ENCODE assay signal across 12 cellular contexts in the genomic region with DNA sequence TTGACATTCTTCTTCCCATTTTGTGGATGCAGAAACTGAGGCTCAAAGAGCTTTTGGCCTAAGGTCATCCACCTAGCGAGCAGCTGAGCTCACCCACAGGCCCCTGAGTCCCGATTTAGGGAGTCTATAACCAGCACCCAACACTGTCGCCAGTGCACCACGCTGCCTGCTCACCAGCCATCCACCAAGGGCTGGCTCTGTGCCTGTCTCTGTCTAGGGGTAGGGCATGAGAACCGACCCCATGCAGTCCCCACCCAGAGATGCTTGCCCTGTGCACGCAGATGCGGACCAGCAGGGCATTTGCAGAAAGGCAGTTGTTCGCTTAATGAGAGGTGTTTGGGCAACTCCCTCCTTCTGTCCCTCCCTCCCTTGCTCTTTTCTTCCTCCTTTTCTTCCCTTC.
DNase-seq lines count a peak whose midpoint lies in the region; ATAC-seq and TF ChIP-seq lines count a peak whose summit lies in the region.
"Had no signal": no experiment of that assay in that cellular context is flagged by ENCODE, and none has a peak within 500 bp of the region (broad histone marks: within the 10 kb centered on the region; RNA-seq: fewer than 3 reads in every experiment).

No MANE protein-coding gene starts in this region.

- no peak overlapping the region for H3T11ph ChIP-seq in H9 (ENCODE audit: low read length)

- peaks cover 46% of the 10 kb centered on the region; the same call in 1 of the 2 replicates for H3K79me2 ChIP-seq in Loucy (ENCODE audit: insufficient read depth, low read length)
- H3K79me2 ChIP-seq in H9 (ENCODE audit: insufficient read depth, low read length) = no peaks in the 10 kb centered on the region

- CTCF ChIA-PET in activated CD4-positive, alpha-beta T cell treated with anti-CD3 and anti-CD28 coated beads for 36 hours (lab: Charles Lee) = interaction anchor here (0.7 to 3.9 kb wide), 2 partner anchors 95 to 139 kb away, joined by 3 to 35 read pairs; partner anchors contain the start of genes GRK5 and SFXN4

- H3K4ac ChIP-seq in H9 (ENCODE audit: low read depth, low read length) = no peak overlapping the region

- no CpG with 5 or more reads among the region's 8 CpGs for WGBS in H9 (ENCODE audit: extremely low coverage, insufficient read length, low lambda C conversion rate)

- POLR2A ChIA-PET in activated CD4-positive, alpha-beta T cell treated with anti-CD3 and anti-CD28 coated beads for 36 hours (lab: Charles Lee) = interaction anchor here (0.7 kb wide), 1 partner anchor 98 kb away, joined by 7 read pairs; no protein-coding TSS in a partner anchor

- no peak overlapping the region for H3K18ac ChIP-seq in H9 (ENCODE audit: insufficient read length, low read depth, low read length)

- no peak overlapping the region for H4K5ac ChIP-seq in H9 (ENCODE audit: insufficient read length, low read depth, low read length)

- H3K4me2 ChIP-seq in Loucy (ENCODE audit: low read depth, low read length, poor library complexity, severe bottlenecking) = peak overlapping the region; percentile 88
- H3K4me2 ChIP-seq in H9 (ENCODE audit: insufficient read depth, insufficient read length, low read length) = no peak overlapping the region

- no peak for TF ChIP-seq CTCF in Loucy (conservative IDR thresholded peaks at IDR 0.05; ENCODE audit: low read length)
- no peak for TF ChIP-seq CTCF in ascending aorta (IDR thresholded peaks at IDR 0.05)
- TF ChIP-seq CTCF in H9 (conservative IDR thresholded peaks at IDR 0.05) = no peak

- intact Hi-C loops in activated CD4-positive, alpha-beta T cell treated with anti-CD3 and anti-CD28 coated beads for 36 hours (cut with DNase I, micrococcal nuclease) = loop anchor here (10.0 kb wide), 2 partner anchors 550 to 1650 kb away; partner anchors contain the start of gene CACUL1 (in 1 of the 2)
- intact Hi-C loops in ascending aorta (cut with DNase I) = loop anchor here (5.0 kb wide), 1 partner anchor 143 kb away; no protein-coding TSS in a partner anchor

- no peak for ATAC-seq in activated CD4-positive, alpha-beta T cell treated with anti-CD3 and anti-CD28 coated beads for 36 hours
- no peak for ATAC-seq in stimulated activated effector memory CD8-positive, alpha-beta T cell treated with anti-CD3 and anti-CD28 coated beads, Interleukin-12 subunit alpha, Interleukin-12 subunit beta, amount 100 ng/mL, for 72 hours

- H2BK5ac ChIP-seq in H9 (ENCODE audit: insufficient read length, low read length) = no peak overlapping the region

- H3K4me3 ChIP-seq in Loucy (ENCODE audit: low read length, poor library complexity, severe bottlenecking) (no peak overlapping the region), ascending aorta (no peak overlapping the region)
- H3K4me3 ChIP-seq: colonic mucosa, esophagus squamous epithelium had no signal

- no peak overlapping the region for H3K23ac ChIP-seq in H9 (ENCODE audit: insufficient read length, low read depth, low read length)

- no peaks in the 10 kb centered on the region for H3K9me2 ChIP-seq in Loucy (replicated peaks; ENCODE audit: low read depth, low read length)

- H3K14ac ChIP-seq in H9 (ENCODE audit: insufficient read depth, low read length) = no peak overlapping the region

- no peak for DNase-seq in activated CD4-positive, alpha-beta T cell treated with anti-CD3 and anti-CD28 coated beads for 36 hours
- DNase-seq in activated CD4-positive, alpha-beta T cell treated with anti-CD3 and anti-CD28 coated beads, Interleukin-2, amount 50 U/mL, for 1 hour = no peak
- DNase-seq in ascending aorta (ENCODE audit: low spot score in 2 of 2) (no peak), H9 (no peak), activated gamma-delta T cell treated with Interleukin-2 at 50 U/mL for 16 hours (no peak), epidermal melanocyte (ENCODE audit: insufficient read length, low spot score) (no peak)
- no peak for DNase-seq in stimulated activated effector memory CD8-positive, alpha-beta T cell treated with anti-CD3 and anti-CD28 coated beads, Interleukin-12 subunit alpha, Interleukin-12 subunit beta, amount 100 ng/mL, for 72 hours (ENCODE audit: low spot score in 2 of 2)
- DNase-seq: colonic mucosa, esophagus squamous epithelium, MV-4-11, NCI-H2227 treated with DMSO at 0.1 percent for 48 hours had no signal

- H3K27me3 ChIP-seq in Loucy (ENCODE audit: insufficient read depth, low read length, poor library complexity, severe bottlenecking) = no peaks in the 10 kb centered on the region
- H3K27me3 ChIP-seq in ascending aorta = no peaks in the 10 kb centered on the region
- no peaks in the 10 kb centered on the region for H3K27me3 ChIP-seq in H9 (ENCODE audit: insufficient read depth, low read length)
- H3K27me3 ChIP-seq: colonic mucosa, esophagus squamous epithelium had no signal

- H3K36me3 ChIP-seq in Loucy (ENCODE audit: insufficient read depth, low read length) = no peaks in the 10 kb centered on the region
- H3K36me3 ChIP-seq in ascending aorta = no peaks in the 10 kb centered on the region
- H3K36me3 ChIP-seq: colonic mucosa, esophagus squamous epithelium had no signal

- no peaks in the 10 kb centered on the region for H3K79me1 ChIP-seq in H9 (ENCODE audit: insufficient read depth, low read depth, low read length, poor library complexity, severe bottlenecking)

- no peak overlapping the region for H3K56ac ChIP-seq in H9 (ENCODE audit: insufficient read length, low read depth, low read length)

- no peak overlapping the region for H2AK5ac ChIP-seq in H9 (ENCODE audit: insufficient read length, low read length)

- no peaks in the 10 kb centered on the region for H3K9me3 Mint-ChIP-seq in activated CD4-positive, alpha-beta T cell treated with anti-CD3 and anti-CD28 coated beads for 36 hours (ENCODE audit: low read depth)
- no peaks in the 10 kb centered on the region for H3K9me3 Mint-ChIP-seq in stimulated activated effector memory CD8-positive, alpha-beta T cell treated with anti-CD3 and anti-CD28 coated beads, Interleukin-12 subunit alpha, Interleukin-12 subunit beta, amount 100 ng/mL, for 72 hours
- no peaks in the 10 kb centered on the region for H3K9me3 Mint-ChIP-seq in H9

- H2BK12ac ChIP-seq in H9 (ENCODE audit: insufficient read length, low read depth, low read length) = no peak overlapping the region

- H3K9me3 ChIP-seq in Loucy (ENCODE audit: insufficient read depth, low read depth, low read length) = no peaks in the 10 kb centered on the region
- no peaks in the 10 kb centered on the region for H3K9me3 ChIP-seq in ascending aorta
- no peaks in the 10 kb centered on the region for H3K9me3 ChIP-seq in H9 (ENCODE audit: control insufficient read depth, low read depth, low read length)
- H3K9me3 ChIP-seq: colonic mucosa, esophagus squamous epithelium had no signal

- H2BK15ac ChIP-seq in H9 (ENCODE audit: low read depth, low read length) = no peak overlapping the region

- H3K9ac ChIP-seq in Loucy (ENCODE audit: low read depth, low read length, poor library complexity, severe bottlenecking) = peak overlapping the region; percentile 72
- H3K9ac ChIP-seq in H9 (ENCODE audit: extremely low read depth, insufficient read length, low read length) = no peak overlapping the region

- H3K36me3 Mint-ChIP-seq in activated CD4-positive, alpha-beta T cell treated with anti-CD3 and anti-CD28 coated beads for 36 hours (ENCODE audit: low read depth) = no peaks in the 10 kb centered on the region
- peaks cover 21% of the 10 kb centered on the region for H3K36me3 Mint-ChIP-seq in stimulated activated effector memory CD8-positive, alpha-beta T cell treated with anti-CD3 and anti-CD28 coated beads, Interleukin-12 subunit alpha, Interleukin-12 subunit beta, amount 100 ng/mL, for 72 hours
- H3K36me3 Mint-ChIP-seq in H9 (ENCODE audit: insufficient read depth in 1 of 3, low read depth in 3 of 3) = no peaks in the 10 kb centered on the region

- H3K27ac ChIP-seq in ascending aorta = peak overlapping the region; percentile 85 to 89
- H3K27ac ChIP-seq in H9 (ENCODE audit: insufficient read length, low read depth, low read length) = no peak overlapping the region

- H2AFZ ChIP-seq in Loucy (ENCODE audit: low read length) = no peak overlapping the region
- H2AFZ ChIP-seq in H9 (ENCODE audit: low read length) = no peak overlapping the region

- H2BK120ac ChIP-seq in H9 (ENCODE audit: low read depth, low read length, poor library complexity, severe bottlenecking) = no peak overlapping the region

- no peak overlapping the region for H2BK20ac ChIP-seq in H9 (ENCODE audit: low read depth, low read length, poor library complexity, severe bottlenecking)

- H3K4me1 Mint-ChIP-seq in activated CD4-positive, alpha-beta T cell treated with anti-CD3 and anti-CD28 coated beads for 36 hours = peaks cover 93% of the 10 kb centered on the region
- H3K4me1 Mint-ChIP-seq in stimulated activated effector memory CD8-positive, alpha-beta T cell treated with anti-CD3 and anti-CD28 coated beads, Interleukin-12 subunit alpha, Interleukin-12 subunit beta, amount 100 ng/mL, for 72 hours = peaks cover 91% of the 10 kb centered on the region
- peaks cover 0 to 5% of the 10 kb centered on the region in 2 experiments; a peak in 2 of 4 replicates for H3K4me1 Mint-ChIP-seq in H9

- H3K4me1 ChIP-seq in Loucy (ENCODE audit: insufficient read depth, low read length, poor library complexity, severe bottlenecking) (peaks cover 75% of the 10 kb centered on the region), ascending aorta (peaks cover 20 to 72% of the 10 kb centered on the region in 2 donors), H9 (ENCODE audit: insufficient read depth, low read length) (no peaks in the 10 kb centered on the region)
- H3K4me1 ChIP-seq: colonic mucosa had no signal

- H4K20me1 ChIP-seq in Loucy (ENCODE audit: insufficient read depth, low read length, poor library complexity, severe bottlenecking) = peaks cover 17% of the 10 kb centered on the region
- no peaks in the 10 kb centered on the region for H4K20me1 ChIP-seq in H9 (ENCODE audit: control insufficient read depth, insufficient read depth, insufficient read length)

- peak overlapping the region; percentile 100 for H3K27ac Mint-ChIP-seq in activated CD4-positive, alpha-beta T cell treated with anti-CD3 and anti-CD28 coated beads for 36 hours
- peak overlapping the region; percentile 98 for H3K27ac Mint-ChIP-seq in stimulated activated effector memory CD8-positive, alpha-beta T cell treated with anti-CD3 and anti-CD28 coated beads, Interleukin-12 subunit alpha, Interleukin-12 subunit beta, amount 100 ng/mL, for 72 hours
- peak overlapping the region in 1 of 3 experiments; percentile 58; a peak in 1 of 7 replicates for H3K27ac Mint-ChIP-seq in H9

- H4K91ac ChIP-seq in H9 (ENCODE audit: insufficient read length, low read depth, low read length) = no peak overlapping the region

- H3K23me2 ChIP-seq in H9 (ENCODE audit: insufficient read length, low read depth, low read length, poor library complexity, severe bottlenecking) = no peaks in the 10 kb centered on the region

- no peak overlapping the region for H3K4me3 Mint-ChIP-seq in activated CD4-positive, alpha-beta T cell treated with anti-CD3 and anti-CD28 coated beads for 36 hours
- peak overlapping the region; percentile 79 for H3K4me3 Mint-ChIP-seq in stimulated activated effector memory CD8-positive, alpha-beta T cell treated with anti-CD3 and anti-CD28 coated beads, Interleukin-12 subunit alpha, Interleukin-12 subunit beta, amount 100 ng/mL, for 72 hours
- H3K4me3 Mint-ChIP-seq in H9 = no peak overlapping the region

- H3F3A ChIP-seq in Loucy (ENCODE audit: low read depth) = peaks cover 14% of the 10 kb centered on the region

- H3K27me3 Mint-ChIP-seq in activated CD4-positive, alpha-beta T cell treated with anti-CD3 and anti-CD28 coated beads for 36 hours = no peaks in the 10 kb centered on the region
- peaks cover 2% of the 10 kb centered on the region; the same call in 1 of the 2 replicates for H3K27me3 Mint-ChIP-seq in H9 (ENCODE audit: low read depth)

- no peak overlapping the region for H4K8ac ChIP-seq in H9 (replicated peaks; ENCODE audit: insufficient read length, low read depth, low read length)
